In genomic region chr21:36297938-36298572, GRCh38 we compare ENCODE assay signal across 1 cellular context.
TF ChIP-seq lines count a peak whose summit lies in the region.

No MANE protein-coding gene starts in this region.

TF ChIP-seq in GM12878, 131 proteins besides CTCF, POLR2A, EP300 and RAD21 (continued from another document):
- TF ChIP-seq USF1 (IDR thresholded peaks at IDR 0.05; ENCODE audit: borderline replicate concordance, extremely low read length, insufficient read depth, low read depth, low read length) (peak; percentile 19), IKZF1 (conservative IDR thresholded peaks at IDR 0.05) (peak; percentile 35; the same call in 1 of the 2 replicates), IKZF2 (IDR thresholded peaks at IDR 0.05) (peak in 1 of 2 experiments; percentile 55; a peak in 3 of 4 replicates), YBX1 (IDR thresholded peaks at IDR 0.05) (no peak), RUNX3 (IDR thresholded peaks at IDR 0.05; ENCODE audit: low read length) (peak; percentile 88), HDAC6 (IDR thresholded peaks at IDR 0.05; ENCODE audit: unreplicated experiment) (no peak), TBL1XR1 (IDR thresholded peaks at IDR 0.05; ENCODE audit: low read depth, low read length) (no peak; the same call in 1 of the 2 replicates), BHLHE40 (IDR thresholded peaks at IDR 0.05; ENCODE audit: borderline replicate concordance in 1 of 2, low read depth in 2 of 2, low read length in 1 of 2) (peak; percentile 94 to 95), BCL3 (IDR thresholded peaks at IDR 0.05; ENCODE audit: borderline replicate concordance, insufficient read depth, low read depth, low read length, poor library complexity, severe bottlenecking) (peak; percentile 61), NR2F1 (conservative IDR thresholded peaks at IDR 0.05) (no peak), WRNIP1 (IDR thresholded peaks at IDR 0.05; ENCODE audit: borderline replicate concordance, low read depth, low read length) (no peak; the same call in 1 of the 2 replicates), NFIC (IDR thresholded peaks at IDR 0.05; ENCODE audit: low read depth, low read length) (peak; percentile 63), CBX5 (IDR thresholded peaks at IDR 0.05; ENCODE audit: low read depth) (0 out of 2 replicates have a peak, but pooled peaks have one; percentile 61), MTA2 (IDR thresholded peaks at IDR 0.05; ENCODE audit: low read depth) (no peak; the same call in 1 of the 2 replicates), POLR2AphosphoS5 (IDR thresholded peaks at IDR 0.05; ENCODE audit: low read length) (peak; percentile 75; the same call in 1 of the 2 replicates), POU2F2 (IDR thresholded peaks at IDR 0.05; ENCODE audit: borderline replicate concordance, low read depth, low read length) (peak; percentile 36; the same call in 1 of the 3 replicates), TAF1 (IDR thresholded peaks at IDR 0.05; ENCODE audit: borderline replicate concordance, low read depth, low read length) (peak; percentile 45; the same call in 1 of the 2 replicates), TCF3 (IDR thresholded peaks at IDR 0.05; ENCODE audit: borderline replicate concordance, insufficient read depth, low read depth, low read length) (no peak), MEF2A (IDR thresholded peaks at IDR 0.05; ENCODE audit: insufficient read depth, low read depth, low read length) (0 out of 2 replicates have a peak, but pooled peaks have one; percentile 38), DPF2 (IDR thresholded peaks at IDR 0.05) (peak; percentile 59; the same call in 1 of the 2 replicates), SMAD1 (IDR thresholded peaks at IDR 0.05; ENCODE audit: low read depth, partially characterized antibody) (no peak), RAD51 (IDR thresholded peaks at IDR 0.05) (peak; percentile 75), BMI1 (IDR thresholded peaks at IDR 0.05; ENCODE audit: borderline replicate concordance) (no peak), ZZZ3 (IDR thresholded peaks at IDR 0.05; ENCODE audit: control insufficient read depth, insufficient read length, low read depth) (no peak), CHD4 (IDR thresholded peaks at IDR 0.05) (no peak), CREM (IDR thresholded peaks at IDR 0.05; ENCODE audit: low read depth) (0 out of 2 replicates have a peak, but pooled peaks have one; percentile 35), CHD2 (IDR thresholded peaks at IDR 0.05; ENCODE audit: borderline replicate concordance, low read depth, low read length) (0 out of 2 replicates have a peak, but pooled peaks have one; percentile 10), IRF4 (IDR thresholded peaks at IDR 0.05; ENCODE audit: low read depth, low read length) (peak; percentile 81), MXI1 (IDR thresholded peaks at IDR 0.05; ENCODE audit: low read depth, low read length) (no peak), JUNB (IDR thresholded peaks at IDR 0.05) (0 out of 2 replicates have a peak, but pooled peaks have one; percentile 21)
